ENCODE assay signal across 16 cellular contexts in the genomic region with DNA sequence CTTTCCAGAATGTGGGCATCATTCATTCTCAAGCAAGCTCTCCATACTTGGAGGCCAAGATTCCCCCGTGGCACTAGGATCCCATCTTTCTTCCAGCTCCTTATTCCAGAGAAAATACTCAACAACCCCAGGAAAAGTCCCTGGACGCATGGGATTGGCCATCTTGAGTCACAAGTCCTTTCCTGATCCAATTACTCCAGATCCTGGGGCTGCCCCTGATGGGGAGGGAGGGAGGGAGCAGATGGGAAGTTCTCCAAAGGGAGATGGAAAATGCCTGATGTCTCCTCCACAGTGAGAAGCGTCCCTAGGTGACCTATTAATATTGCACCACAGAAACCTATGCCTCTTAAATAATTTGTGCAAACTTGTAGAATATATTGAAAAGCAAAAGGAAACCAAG. TPM values are rescaled to one million over a fixed set of nuclear protein-coding genes. Genes with fewer than 3 reads are reported as not detected.
"Had no signal": no experiment of that assay in that cellular context is flagged by ENCODE, and none has a peak within 500 bp of the region (broad histone marks: within the 10 kb centered on the region; RNA-seq: fewer than 3 reads in every experiment).

No MANE protein-coding gene starts in this region.

- DNase-seq: activated CD4-positive, alpha-beta T cell treated with anti-CD3 and anti-CD28 coated beads, Interleukin-2, amount 50 U/mL, for 48 hours; activated CD4-positive, CD25-positive, alpha-beta regulatory T cell treated with anti-CD3 and anti-CD28 coated beads, Interleukin-2, amount 50 U/mL, for 72 hours; activated naive CD4-positive, alpha-beta T cell treated with anti-CD3 and anti-CD28 coated beads, Interleukin-2, amount 10 ng/mL, durations not matched to agents 7 days and 5 days; adrenal gland; caudate nucleus; nucleus accumbens; right cardiac atrium; stimulated activated CD4-positive, alpha-beta T cell treated with anti-CD3 and anti-CD28 coated beads, Interleukin-4, amount 100 ng/mL, for 24 hours; stimulated activated naive CD4-positive, alpha-beta T cell; trophoblast cell had no signal

- H3K9me3 ChIP-seq: adrenal gland, esophagus muscularis mucosa had no signal

- H3K4me1 ChIP-seq: adrenal gland had no signal

- H3K4me3 Mint-ChIP-seq: activated naive CD4-positive, alpha-beta T cell treated with anti-CD3 and anti-CD28 coated beads, Interleukin-2, amount 10 ng/mL, durations not matched to agents 7 days and 5 days; nephron had no signal

- ATAC-seq: right cardiac atrium had no signal

- H3K4me1 Mint-ChIP-seq: activated naive CD4-positive, alpha-beta T cell treated with anti-CD3 and anti-CD28 coated beads, Interleukin-2, amount 10 ng/mL, durations not matched to agents 7 days and 5 days; nephron had no signal

- H3K9me3 Mint-ChIP-seq: activated naive CD4-positive, alpha-beta T cell treated with anti-CD3 and anti-CD28 coated beads, Interleukin-2, amount 10 ng/mL, durations not matched to agents 7 days and 5 days; nephron had no signal

- H3K27me3 ChIP-seq: adrenal gland had no signal

- H3K27ac Mint-ChIP-seq: activated naive CD4-positive, alpha-beta T cell treated with anti-CD3 and anti-CD28 coated beads, Interleukin-2, amount 10 ng/mL, durations not matched to agents 7 days and 5 days; nephron; progenitor cell of endocrine pancreas had no signal

- FAIRE-seq: colon had no signal

- H3K4me3 ChIP-seq: adrenal gland, esophagus muscularis mucosa, skin epidermis had no signal

- H3K36me3 ChIP-seq: adrenal gland had no signal

- H3K27ac ChIP-seq: adrenal gland, esophagus muscularis mucosa, skin epidermis had no signal

RNA-seq across cellular contexts. Expression of a gene that starts 12.4 kb away (rescaled TPM):
- total RNA-seq: fibroblast of villous mesenchyme, progenitor cell of endocrine pancreas had no signal
